11 cellular contexts compared by ENCODE assay signal in the genomic region with DNA sequence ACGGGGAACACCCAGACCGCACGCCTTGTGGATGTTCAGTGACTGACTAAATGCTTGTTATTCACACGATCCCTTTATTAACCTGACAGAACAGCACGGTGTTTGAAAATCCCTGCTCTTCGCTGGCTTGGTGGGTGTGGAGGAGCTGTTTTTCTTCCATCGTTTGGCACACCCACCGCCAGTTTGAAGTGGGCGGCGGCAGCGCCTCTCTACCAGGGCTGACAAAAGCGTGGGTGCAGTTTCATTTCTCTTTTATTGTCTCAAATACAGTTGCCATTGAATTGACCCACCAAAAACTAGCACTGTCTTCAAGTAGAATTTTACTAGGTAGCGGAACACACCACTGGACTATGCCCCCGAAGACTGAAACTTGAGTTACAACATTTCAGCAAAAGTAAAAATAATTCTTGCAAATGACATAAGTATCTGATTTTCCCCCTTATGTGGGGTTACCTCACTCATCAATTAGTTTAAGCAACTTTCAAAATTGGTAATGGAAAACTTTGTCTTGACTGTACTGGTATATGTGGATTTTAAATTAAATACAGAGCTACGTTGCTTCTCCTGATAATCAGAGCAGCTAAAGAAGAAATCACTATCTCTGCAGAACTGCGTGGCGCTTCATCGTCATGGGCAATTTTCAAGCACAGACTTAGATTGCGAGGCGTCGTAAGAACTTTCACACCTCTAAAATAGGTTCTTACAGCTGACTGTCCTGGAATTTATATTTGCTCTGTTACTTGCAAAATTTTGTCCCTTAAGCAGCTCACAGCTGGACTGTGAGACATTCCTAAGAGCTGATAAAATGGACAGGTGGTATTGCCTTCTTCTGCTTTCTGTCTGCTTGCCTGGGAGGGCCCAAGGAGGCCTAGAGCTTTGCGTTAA.
DNase-seq lines count a peak whose midpoint lies in the region; TF ChIP-seq lines count a peak whose summit lies in the region.
"Had no signal": no experiment of that assay in that cellular context is flagged by ENCODE, and none has a peak within 500 bp of the region (broad histone marks: within the 10 kb centered on the region; RNA-seq: fewer than 3 reads in every experiment).

No MANE protein-coding gene starts in this region.

- H3K79me2 ChIP-seq in PC-9 (ENCODE audit: low read depth): no peaks in the 10 kb centered on the region

- H3K36me3 ChIP-seq in cardiac muscle cell (no peaks in the 10 kb centered on the region), thymus (ENCODE audit: control insufficient read depth, insufficient read depth) (peaks cover 58% of the 10 kb centered on the region), PC-9 (ENCODE audit: low read depth) (no peaks in the 10 kb centered on the region)
- H3K36me3 ChIP-seq: neutrophil had no signal

- H4K20me1 ChIP-seq in PC-9 (ENCODE audit: insufficient read depth): no peaks in the 10 kb centered on the region

- peaks cover 15% of the 10 kb centered on the region for H3K9me3 Mint-ChIP-seq in activated CD4-positive, alpha-beta T cell treated with anti-CD3 and anti-CD28 coated beads, Interleukin-2, amount 10 ng/mL, durations not matched to agents 7 days and 5 days

- H2AFZ ChIP-seq in PC-9: no peak overlapping the region

- H3K4me1 ChIP-seq in cardiac muscle cell (ENCODE audit: low read depth) (peaks cover 13% of the 10 kb centered on the region), thymus (ENCODE audit: control insufficient read depth, insufficient read depth, low read length) (peaks cover 15% of the 10 kb centered on the region), PC-9 (replicated peaks; ENCODE audit: insufficient read depth) (no peaks in the 10 kb centered on the region)
- H3K4me1 ChIP-seq: foreskin keratinocyte had no signal

- peak overlapping the region; percentile 6 for H3K27ac ChIP-seq in cardiac muscle cell
- peak overlapping the region; percentile 48 for H3K27ac ChIP-seq in thymus (ENCODE audit: low read depth)
- no peak overlapping the region for H3K27ac ChIP-seq in PC-9
- H3K27ac ChIP-seq: body of pancreas, foreskin keratinocyte, neutrophil had no signal

- POLR2A ChIA-PET in activated CD4-positive, alpha-beta T cell treated with anti-CD3 and anti-CD28 coated beads, Interleukin-2, amount 10 ng/mL, durations not matched to agents 7 days and 5 days (lab: Charles Lee): no interaction called here
- POLR2A ChIA-PET in PC-9 (lab: Charles Lee; ENCODE audit: unreplicated experiment): no interaction called here

- H3K4me1 Mint-ChIP-seq in activated CD4-positive, alpha-beta T cell treated with anti-CD3 and anti-CD28 coated beads, Interleukin-2, amount 10 ng/mL, durations not matched to agents 7 days and 5 days: peaks cover 72% of the 10 kb centered on the region

- H3K27me3 ChIP-seq in cardiac muscle cell (no peaks in the 10 kb centered on the region), thymus (ENCODE audit: control insufficient read depth, insufficient read depth) (no peaks in the 10 kb centered on the region), PC-9 (ENCODE audit: insufficient read depth, low read depth) (peaks cover 97% of the 10 kb centered on the region)
- H3K27me3 ChIP-seq: body of pancreas, foreskin keratinocyte, neutrophil had no signal

- H3K4me3 ChIP-seq in cardiac muscle cell: no peak overlapping the region
- no peak overlapping the region for H3K4me3 ChIP-seq in thymus (ENCODE audit: low read length)
- H3K4me3 ChIP-seq in PC-9: no peak overlapping the region
- H3K4me3 ChIP-seq: body of pancreas had no signal

- peak overlapping the region; percentile 45 for H3K4me3 Mint-ChIP-seq in activated CD4-positive, alpha-beta T cell treated with anti-CD3 and anti-CD28 coated beads, Interleukin-2, amount 10 ng/mL, durations not matched to agents 7 days and 5 days

- peak overlapping the region; percentile 78 for H3K27ac Mint-ChIP-seq in activated CD4-positive, alpha-beta T cell treated with anti-CD3 and anti-CD28 coated beads, Interleukin-2, amount 10 ng/mL, durations not matched to agents 7 days and 5 days

- H3K27me3 Mint-ChIP-seq in activated CD4-positive, alpha-beta T cell treated with anti-CD3 and anti-CD28 coated beads, Interleukin-2, amount 10 ng/mL, durations not matched to agents 7 days and 5 days: no peaks in the 10 kb centered on the region

- DNase-seq in cardiac muscle cell (ENCODE audit: low read depth in 1 of 2, low spot score in 1 of 2): no peak
- DNase-seq in cardiac septum (ENCODE audit: low spot score): no peak
- DNase-seq in activated CD4-positive, alpha-beta T cell treated with anti-CD3 and anti-CD28 coated beads, Interleukin-2, amount 10 ng/mL, durations not matched to agents 7 days and 5 days: peak; percentile 12
- peak; percentile 15 for DNase-seq in germinal center (ENCODE audit: low spot score)
- DNase-seq in PC-9: no peak
- no peak for DNase-seq in SHP77 (lab: John Stamatoyannopoulos, UW)
- DNase-seq in NCI-H526 (lab: John Stamatoyannopoulos, UW): no peak
- DNase-seq: body of pancreas, foreskin keratinocyte had no signal

- no peaks in the 10 kb centered on the region for H3K9me3 ChIP-seq in cardiac muscle cell (ENCODE audit: low read depth)
- H3K9me3 ChIP-seq in thymus (ENCODE audit: control insufficient read depth): no peaks in the 10 kb centered on the region
- no peaks in the 10 kb centered on the region for H3K9me3 ChIP-seq in PC-9 (ENCODE audit: insufficient read depth, low read depth)
- H3K9me3 ChIP-seq: body of pancreas, neutrophil had no signal

- CTCF ChIA-PET in activated CD4-positive, alpha-beta T cell treated with anti-CD3 and anti-CD28 coated beads, Interleukin-2, amount 10 ng/mL, durations not matched to agents 7 days and 5 days (lab: Charles Lee): interaction anchor here (1.2 to 2.8 kb wide), 4 partner anchors 10 to 63 kb away, joined by 3 to 11 read pairs (median 3); no protein-coding TSS in a partner anchor
- CTCF ChIA-PET in PC-9 (lab: Charles Lee): no interaction called here

- no peak for TF ChIP-seq CTCF in cardiac muscle cell (IDR thresholded peaks at IDR 0.05; ENCODE audit: low read depth, low read length)
- no peak for TF ChIP-seq CTCF in PC-9 (conservative IDR thresholded peaks at IDR 0.05)

- BruUV-seq in PC-9 (replicated peaks; lab: Mats Ljungman, UMichigan): no TSS peak

- no peaks in the 10 kb centered on the region for H3F3A ChIP-seq in PC-9 (ENCODE audit: insufficient read depth, low read depth)

- H3K9me2 ChIP-seq in PC-9 (ENCODE audit: insufficient read depth): no peaks in the 10 kb centered on the region

- no peak overlapping the region for H3K4me2 ChIP-seq in PC-9

- peaks cover 31% of the 10 kb centered on the region for H3K36me3 Mint-ChIP-seq in activated CD4-positive, alpha-beta T cell treated with anti-CD3 and anti-CD28 coated beads, Interleukin-2, amount 10 ng/mL, durations not matched to agents 7 days and 5 days (ENCODE audit: low read depth)

- 92% methylated on average over 22 of the region's 22 CpGs for WGBS in thymus

- intact Hi-C loops in cardiac septum (cut with DNase I): no loop called here
- intact Hi-C loops in PC-9 (cut with micrococcal nuclease; ENCODE audit: unreplicated experiment): no loop called here

Comparison
In these comparisons a context has a peak if more than half of its experiments do, and no peak if none do; other contexts are left out.
1. DNase-seq: peak in activated CD4-positive, alpha-beta T cell treated with anti-CD3 and anti-CD28 coated beads, Interleukin-2, amount 10 ng/mL, durations not matched to agents 7 days and 5 days (single experiment) and germinal center (single experiment); none in cardiac muscle cell (0 of 2), cardiac septum (single experiment), PC-9 (0 of 2), SHP77 (0 of 2) and NCI-H526 (0 of 2).